Comparison of ENCODE assay signal across 8 cellular contexts in genomic region chr9:87684627-87685204, GRCh38.
A peak's percentile ranks its signal among the peaks of the same experiment; 100 is the strongest.
DNase-seq lines count a peak whose midpoint lies in the region; ATAC-seq and TF ChIP-seq lines count a peak whose summit lies in the region.
"Had no signal": no experiment of that assay in that cellular context is flagged by ENCODE, and none has a peak within 500 bp of the region (broad histone marks: within the 10 kb centered on the region; RNA-seq: fewer than 3 reads in every experiment).

No MANE protein-coding gene starts in this region.

- no peaks in the 10 kb centered on the region for H3K36me3 ChIP-seq in HAP-1 (replicated peaks)

- H3K4me1 ChIP-seq in HAP-1: no peaks in the 10 kb centered on the region

- ATAC-seq in SK-N-SH treated with all-trans-retinoic acid at 6 μM for 48 hours (peak; percentile 85), HG03460 (IDR thresholded peaks at IDR 0.05; ENCODE audit: unreplicated experiment) (no peak), HG02642 (IDR thresholded peaks at IDR 0.05; ENCODE audit: poor library complexity, unreplicated experiment) (no peak)

- in situ Hi-C loops in HAP-1 (cut with MboI; ENCODE audit: low sequenced_read_pairs): no loop called here

- H3K4me3 ChIP-seq in HAP-1: no peak overlapping the region

- H3K9me3 ChIP-seq in HAP-1: no peaks in the 10 kb centered on the region

- DNase-seq in HAP-1 (ENCODE audit: low spot score in 2 of 2) (peak; percentile 64 to 82), head of caudate nucleus (peak in 39 of 42 donors; percentile 38 to 90 (median 74)), retina (peak; percentile 60), cortex of kidney (lab: John Stamatoyannopoulos, UW) (no peak)
- DNase-seq: activated B cell treated with CpG ODN at 0.5 μM for 24 hours had no signal

- intact Hi-C loops in head of caudate nucleus (cut with DNase I): no loop called here

- no peaks in the 10 kb centered on the region for H3K27me3 ChIP-seq in HAP-1 (ENCODE audit: low read depth)

TF ChIP-seq in SK-N-SH treated with all-trans-retinoic acid at 6 μM for 48 hours, 23 proteins besides CTCF, POLR2A, EP300 and RAD21:
- TF ChIP-seq ESRRG (CRISPR knock-in tag; IDR thresholded peaks at IDR 0.05): no peak
- TF ChIP-seq ZC3H10 (CRISPR knock-in tag; IDR thresholded peaks at IDR 0.05): no peak
- TF ChIP-seq CSRNP3 (CRISPR knock-in tag; IDR thresholded peaks at IDR 0.05): no peak
- TF ChIP-seq ZNF565 (CRISPR knock-in tag; conservative IDR thresholded peaks at IDR 0.05; ENCODE audit: low read depth): no peak
- no peak for TF ChIP-seq ZNF70 (CRISPR knock-in tag; IDR thresholded peaks at IDR 0.05)
- no peak for TF ChIP-seq OSR1 (CRISPR knock-in tag; IDR thresholded peaks at IDR 0.05)
- TF ChIP-seq GLIS3 (CRISPR knock-in tag; IDR thresholded peaks at IDR 0.05): no peak
- TF ChIP-seq SNAI2 (CRISPR knock-in tag; IDR thresholded peaks at IDR 0.05): no peak
- no peak for TF ChIP-seq TCF4 (CRISPR knock-in tag; IDR thresholded peaks at IDR 0.05; ENCODE audit: borderline replicate concordance)
- no peak for TF ChIP-seq ZFP3 (CRISPR knock-in tag; IDR thresholded peaks at IDR 0.05)
- TF ChIP-seq RARB (CRISPR knock-in tag; IDR thresholded peaks at IDR 0.05): no peak
- no peak for TF ChIP-seq TOX (CRISPR knock-in tag; IDR thresholded peaks at IDR 0.05; ENCODE audit: borderline replicate concordance)
- no peak for TF ChIP-seq PPARA (CRISPR knock-in tag; IDR thresholded peaks at IDR 0.05; ENCODE audit: borderline replicate concordance)
- TF ChIP-seq CREB5 (CRISPR knock-in tag; IDR thresholded peaks at IDR 0.05; ENCODE audit: low read depth): no peak
- no peak for TF ChIP-seq BACH2 (CRISPR knock-in tag; IDR thresholded peaks at IDR 0.05; ENCODE audit: borderline replicate concordance)
- no peak for TF ChIP-seq POU6F1 (CRISPR knock-in tag; IDR thresholded peaks at IDR 0.05; ENCODE audit: borderline replicate concordance, low read depth)
- TF ChIP-seq TSHZ2 (CRISPR knock-in tag; IDR thresholded peaks at IDR 0.05): no peak
- TF ChIP-seq PATZ1 (CRISPR knock-in tag; IDR thresholded peaks at IDR 0.05; ENCODE audit: borderline replicate concordance): no peak
- no peak for TF ChIP-seq ZFP30 (CRISPR knock-in tag; IDR thresholded peaks at IDR 0.05)
